ENCODE assay signal across 13 cellular contexts in genomic region chr3:194867270-194867983, GRCh38.
DNase-seq lines count a peak whose midpoint lies in the region; TF ChIP-seq lines count a peak whose summit lies in the region.
"Had no signal": no experiment of that assay in that cellular context is flagged by ENCODE, and none has a peak within 500 bp of the region (broad histone marks: within the 10 kb centered on the region; RNA-seq: fewer than 3 reads in every experiment).

No MANE protein-coding gene starts in this region.

- H3K9ac ChIP-seq in parathyroid adenoma: no peak overlapping the region

- H3K9me3 ChIP-seq in parathyroid adenoma (ENCODE audit: control insufficient read depth, low read length): no peaks in the 10 kb centered on the region

- no peak overlapping the region for H3K4me2 ChIP-seq in parathyroid adenoma (ENCODE audit: low read length)

- no peaks in the 10 kb centered on the region for H3K9me3 Mint-ChIP-seq in Calu3 (ENCODE audit: low read depth, unreplicated experiment)
- H3K9me3 Mint-ChIP-seq: activated B cell treated with CpG ODN at 0.5 μM for 24 hours had no signal

- CTCF ChIA-PET in Calu3 (lab: Charles Lee): interaction anchor here (1.4 to 1.6 kb wide), 3 partner anchors 10 to 185 kb away, joined by 3 to 8 read pairs (median 6); no protein-coding TSS in a partner anchor

- H3K4me1 ChIP-seq in parathyroid adenoma: peaks cover 8% of the 10 kb centered on the region

- peak; percentile 44 for DNase-seq in Calu3
- DNase-seq in NCI-H2029 treated with DMSO at 0.1 percent for 48 hours (lab: John Stamatoyannopoulos, UW): peak; percentile 45
- DNase-seq in fibroblast of mammary gland (ENCODE audit: low read depth): peak; percentile 23
- DNase-seq in KG1 (lab: John Stamatoyannopoulos, UW): no peak
- DNase-seq in retina: no peak
- DNase-seq in islet precursor cell: no peak
- no peak for DNase-seq in dorsolateral prefrontal cortex
- DNase-seq: activated B cell treated with CpG ODN at 0.5 μM for 24 hours, brain microvascular endothelial cell, NCI-H146, trophoblast cell had no signal

- H3K27me3 ChIP-seq in parathyroid adenoma (ENCODE audit: control insufficient read depth, insufficient read depth, low read length): no peaks in the 10 kb centered on the region
- peaks cover 0 to 4% (median 0%) of the 10 kb centered on the region in 45 donors for H3K27me3 ChIP-seq in dorsolateral prefrontal cortex
- H3K27me3 ChIP-seq: brain microvascular endothelial cell had no signal

- peaks cover 19% of the 10 kb centered on the region for H3K4me1 Mint-ChIP-seq in Calu3 (ENCODE audit: low read depth, unreplicated experiment)

- no peaks in the 10 kb centered on the region for H3K36me3 ChIP-seq in parathyroid adenoma (ENCODE audit: control insufficient read depth, insufficient read depth, low read length)
- H3K36me3 ChIP-seq: brain microvascular endothelial cell had no signal

- H3K4me3 ChIP-seq in fibroblast of mammary gland (ENCODE audit: control insufficient read depth, low read depth, low read length) (no peak overlapping the region), parathyroid adenoma (ENCODE audit: low read depth, low read length) (no peak overlapping the region), dorsolateral prefrontal cortex (no peak overlapping the region)

- H3K4me3 Mint-ChIP-seq in Calu3 (ENCODE audit: low read depth, unreplicated experiment): peak overlapping the region; percentile 40
- H3K4me3 Mint-ChIP-seq: activated B cell treated with CpG ODN at 0.5 μM for 24 hours had no signal

- peaks cover 67% of the 10 kb centered on the region for H3K27me3 Mint-ChIP-seq in Calu3 (ENCODE audit: unreplicated experiment)

- TF ChIP-seq CTCF in Calu3 (IDR thresholded peaks at IDR 0.05; ENCODE audit: unreplicated experiment) (no peak), fibroblast of mammary gland (conservative IDR thresholded peaks at IDR 0.05; ENCODE audit: control insufficient read depth, insufficient read depth, low read depth, low read length) (no peak), parathyroid adenoma (IDR thresholded peaks at IDR 0.05) (no peak), dorsolateral prefrontal cortex (IDR thresholded peaks at IDR 0.05 in 54 of 56, conservative IDR thresholded peaks at IDR 0.05 in 2 of 56; ENCODE audit: low read depth in 1 of 56, partially characterized antibody in 56 of 56) (no peak)

- H3K36me3 Mint-ChIP-seq in Calu3 (ENCODE audit: insufficient read depth, unreplicated experiment): no peaks in the 10 kb centered on the region

- no peaks in the 10 kb centered on the region for H3K79me2 ChIP-seq in parathyroid adenoma

- intact Hi-C loops in Calu3 (cut with micrococcal nuclease; ENCODE audit: unreplicated experiment): no loop called here
- intact Hi-C loops in dorsolateral prefrontal cortex (cut with DNase I): no loop called here

- H3K27ac ChIP-seq in parathyroid adenoma (peak overlapping the region; percentile 41), dorsolateral prefrontal cortex (peak overlapping the region in 1 of 59 donors; percentile 20)
- H3K27ac ChIP-seq: brain microvascular endothelial cell, HL-60 had no signal

- H2AFZ ChIP-seq in parathyroid adenoma: no peak overlapping the region

- no TSS peak for BruUV-seq in Calu3 (replicated peaks; lab: Mats Ljungman, UMichigan)

- no peak overlapping the region for H3K27ac Mint-ChIP-seq in Calu3 (ENCODE audit: unreplicated experiment)
- H3K27ac Mint-ChIP-seq: activated B cell treated with CpG ODN at 0.5 μM for 24 hours had no signal

Comparison
In these comparisons a context has a peak if more than half of its experiments do, and no peak if none do; other contexts are left out.
1. DNase-seq: peak in Calu3 (single experiment), NCI-H2029 treated with DMSO at 0.1 percent for 48 hours (single experiment) and fibroblast of mammary gland (single experiment); none in KG1 (single experiment), retina (single experiment), islet precursor cell (single experiment) and dorsolateral prefrontal cortex (0 of 10).